24 cellular contexts compared by ENCODE assay signal in the genomic region with DNA sequence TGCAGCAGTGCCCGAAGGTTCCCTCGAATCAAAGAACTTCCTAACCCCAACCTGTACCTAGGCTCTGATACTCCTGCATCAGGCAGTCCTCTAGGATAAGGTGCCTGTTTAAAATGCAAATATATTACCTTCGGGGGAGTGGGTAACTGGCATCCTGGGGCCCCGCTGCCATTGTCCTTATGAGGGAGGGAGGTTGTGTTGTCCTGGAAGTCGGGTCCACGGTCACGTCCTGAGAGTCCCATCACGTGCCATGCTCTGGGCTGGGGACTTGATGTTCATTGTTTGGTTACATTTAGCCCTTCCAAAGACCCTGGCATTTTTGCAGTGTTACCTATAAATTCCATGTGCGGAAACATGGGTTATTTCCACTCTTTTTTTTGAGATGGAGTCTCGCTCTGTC.
A peak's percentile ranks its signal among the peaks of the same experiment; 100 is the strongest.
DNase-seq lines count a peak whose midpoint lies in the region; ATAC-seq, FAIRE-seq and TF ChIP-seq lines count a peak whose summit lies in the region.
"Had no signal": no experiment of that assay in that cellular context is flagged by ENCODE, and none has a peak within 500 bp of the region (broad histone marks: within the 10 kb centered on the region; RNA-seq: fewer than 3 reads in every experiment).

No MANE protein-coding gene starts in this region.

- H3K27ac ChIP-seq in left ventricle myocardium inferior (replicated peaks) (no peak overlapping the region), PC-9 (no peak overlapping the region), kidney (ENCODE audit: low read depth in 2 of 2, low read length in 2 of 2) (no peak overlapping the region)
- H3K27ac ChIP-seq in CD4-positive, alpha-beta T cell (ENCODE audit: low read depth, low read length), result no peak overlapping the region
- H3K27ac ChIP-seq: 22Rv1, BLaER1, C4-2B had no signal

- H3K27me3 ChIP-seq in left ventricle myocardium inferior (ENCODE audit: low read depth), result no peaks in the 10 kb centered on the region
- no peaks in the 10 kb centered on the region for H3K27me3 ChIP-seq in PC-9 (ENCODE audit: insufficient read depth, low read depth)
- H3K27me3 ChIP-seq in CD4-positive, alpha-beta T cell (ENCODE audit: control insufficient read depth, insufficient read depth, low read length), result no peaks in the 10 kb centered on the region
- H3K27me3 ChIP-seq: BLaER1 had no signal

- no peaks in the 10 kb centered on the region for H3K9me3 ChIP-seq in left ventricle myocardium inferior (replicated peaks)
- H3K9me3 ChIP-seq in PC-9 (ENCODE audit: insufficient read depth, low read depth), result no peaks in the 10 kb centered on the region
- H3K9me3 ChIP-seq in kidney (ENCODE audit: control insufficient read depth in 1 of 2, low read length in 2 of 2), result no peaks in the 10 kb centered on the region
- no peaks in the 10 kb centered on the region for H3K9me3 ChIP-seq in CD4-positive, alpha-beta T cell (ENCODE audit: control insufficient read depth, low read length)
- H3K9me3 ChIP-seq: BLaER1, Caco-2 had no signal

- no peaks in the 10 kb centered on the region for H3K27me3 Mint-ChIP-seq in activated T-helper 17 cell treated with anti-CD3 and anti-CD28 coated beads, Interleukin-2, amount 50 U/mL, for 72 hours
- no peaks in the 10 kb centered on the region for H3K27me3 Mint-ChIP-seq in CD4-positive, alpha-beta T cell
- H3K27me3 Mint-ChIP-seq: B cell; CD4-positive, alpha-beta memory T cell had no signal

- H2AFZ ChIP-seq in PC-9, result no peak overlapping the region
- H2AFZ ChIP-seq: GM23338 had no signal

- H3K27ac Mint-ChIP-seq in activated T-helper 17 cell treated with anti-CD3 and anti-CD28 coated beads, Interleukin-2, amount 50 U/mL, for 72 hours, result peak overlapping the region; percentile 8
- no peak overlapping the region for H3K27ac Mint-ChIP-seq in CD4-positive, alpha-beta T cell
- H3K27ac Mint-ChIP-seq: B cell, GM23338, H9, HFFc6 had no signal

- peaks cover 11% of the 10 kb centered on the region for H3K36me3 Mint-ChIP-seq in activated T-helper 17 cell treated with anti-CD3 and anti-CD28 coated beads, Interleukin-2, amount 50 U/mL, for 72 hours (ENCODE audit: low read depth)
- no peaks in the 10 kb centered on the region for H3K36me3 Mint-ChIP-seq in CD4-positive, alpha-beta T cell (ENCODE audit: low read depth)

- no peak for TF ChIP-seq CTCF in left ventricle myocardium inferior (IDR thresholded peaks at IDR 0.05; ENCODE audit: borderline replicate concordance)
- TF ChIP-seq CTCF in PC-9 (conservative IDR thresholded peaks at IDR 0.05), result peak; percentile 10; the same call in 1 of the 2 replicates
- no peak for TF ChIP-seq CTCF in kidney (IDR thresholded peaks at IDR 0.05; ENCODE audit: borderline replicate concordance, extremely low read depth, insufficient read depth)
- no peak for TF ChIP-seq CTCF in CD4-positive, alpha-beta T cell (IDR thresholded peaks at IDR 0.05)

- no TSS peak for BruUV-seq in PC-9 (replicated peaks; lab: Mats Ljungman, UMichigan)

- H3K4me2 ChIP-seq in PC-9, result no peak overlapping the region
- H3K4me2 ChIP-seq: BLaER1, GM23338 had no signal

- H3K9me2 ChIP-seq in PC-9 (ENCODE audit: insufficient read depth), result no peaks in the 10 kb centered on the region

- no peaks in the 10 kb centered on the region for H4K20me1 ChIP-seq in PC-9 (ENCODE audit: insufficient read depth)

- no peaks in the 10 kb centered on the region for H3K9me3 Mint-ChIP-seq in activated T-helper 17 cell treated with anti-CD3 and anti-CD28 coated beads, Interleukin-2, amount 50 U/mL, for 72 hours
- no peaks in the 10 kb centered on the region for H3K9me3 Mint-ChIP-seq in CD4-positive, alpha-beta T cell
- H3K9me3 Mint-ChIP-seq: CD4-positive, alpha-beta memory T cell; GM23338; H9; HFFc6 had no signal

- POLR2A ChIA-PET in PC-9 (lab: Charles Lee; ENCODE audit: unreplicated experiment), result no interaction called here
- POLR2A ChIA-PET in CD4-positive, alpha-beta T cell (lab: Charles Lee), result no interaction called here

- intact Hi-C loops in Right ventricle myocardium inferior (cut with DNase I) (no loop called here), left ventricle myocardium inferior (cut with micrococcal nuclease) (no loop called here), PC-9 (cut with micrococcal nuclease; ENCODE audit: unreplicated experiment) (no loop called here), kidney (cut with DNase I) (no loop called here)
- intact Hi-C loops in CD4-positive, alpha-beta T cell (cut with DNase I, micrococcal nuclease), result no loop called here

- peaks cover 11% of the 10 kb centered on the region for H3K4me1 Mint-ChIP-seq in activated T-helper 17 cell treated with anti-CD3 and anti-CD28 coated beads, Interleukin-2, amount 50 U/mL, for 72 hours
- H3K4me1 Mint-ChIP-seq in CD4-positive, alpha-beta T cell (ENCODE audit: low read depth), result no peaks in the 10 kb centered on the region
- H3K4me1 Mint-ChIP-seq: B cell had no signal

- ATAC-seq in Right ventricle myocardium inferior, result no peak
- ATAC-seq in activated T-helper 17 cell treated with anti-CD3 and anti-CD28 coated beads, Interleukin-2, amount 50 U/mL, for 72 hours (replicated peaks), result no peak
- ATAC-seq in CD4-positive, alpha-beta T cell (ENCODE audit: poor library complexity), result no peak

- no peaks in the 10 kb centered on the region for H3K79me2 ChIP-seq in PC-9 (ENCODE audit: low read depth)

- CTCF ChIA-PET in PC-9 (lab: Charles Lee), result no interaction called here
- CTCF ChIA-PET in CD4-positive, alpha-beta T cell (lab: Charles Lee), result no interaction called here

- peaks cover 8% of the 10 kb centered on the region; the same call in 1 of the 2 replicates for H3F3A ChIP-seq in PC-9 (ENCODE audit: insufficient read depth, low read depth)

- H3K4me3 Mint-ChIP-seq in activated T-helper 17 cell treated with anti-CD3 and anti-CD28 coated beads, Interleukin-2, amount 50 U/mL, for 72 hours, result peak overlapping the region; percentile 1
- H3K4me3 Mint-ChIP-seq in CD4-positive, alpha-beta T cell, result no peak overlapping the region
- H3K4me3 Mint-ChIP-seq: B cell, GM23338, H9, HFFc6 had no signal

- H3K9ac ChIP-seq in kidney (ENCODE audit: low read length in 2 of 2), result no peak overlapping the region
- H3K9ac ChIP-seq: BLaER1 had no signal

- DNase-seq in Right ventricle myocardium inferior (ENCODE audit: missing footprints) (peak; percentile 33), left ventricle myocardium inferior (no peak), PC-9 (no peak), kidney (peak; percentile 28), COLO829 (ENCODE audit: low spot score) (no peak)
- DNase-seq in CD4-positive, alpha-beta T cell, result no peak
- no peak for DNase-seq in stimulated activated CD4-positive, alpha-beta T cell treated with anti-CD3 and anti-CD28 coated beads, Interleukin-4, amount 100 ng/mL, for 4 hours
- DNase-seq: DMS 273 treated with DMSO at 0.1 percent for 48 hours, DMS79, GDM1, H9, HFFc6 had no signal

- H3K36me3 ChIP-seq in left ventricle myocardium inferior, result peaks cover 27% of the 10 kb centered on the region
- H3K36me3 ChIP-seq in PC-9 (ENCODE audit: low read depth), result no peaks in the 10 kb centered on the region
- H3K36me3 ChIP-seq in kidney (ENCODE audit: control insufficient read depth in 1 of 2, insufficient read depth in 2 of 2, low read length in 2 of 2), result no peaks in the 10 kb centered on the region
- H3K36me3 ChIP-seq: BLaER1 had no signal

- peaks cover 37% of the 10 kb centered on the region for H3K4me1 ChIP-seq in left ventricle myocardium inferior
- no peaks in the 10 kb centered on the region for H3K4me1 ChIP-seq in PC-9 (replicated peaks; ENCODE audit: insufficient read depth)
- no peaks in the 10 kb centered on the region for H3K4me1 ChIP-seq in kidney (ENCODE audit: control insufficient read depth in 1 of 2, insufficient read depth in 1 of 2, low read depth in 1 of 2, low read length in 2 of 2)
- H3K4me1 ChIP-seq: Caco-2 had no signal

- H3K4me3 ChIP-seq in left ventricle myocardium inferior, result no peak overlapping the region
- H3K4me3 ChIP-seq in PC-9, result no peak overlapping the region
- H3K4me3 ChIP-seq in kidney (ENCODE audit: low read length in 2 of 2), result no peak overlapping the region
- H3K4me3 ChIP-seq: BLaER1, GM12878, GM23338 had no signal

- FAIRE-seq in kidney (lab: Jason Lieb, UNC), result no peak
- FAIRE-seq: A204.1, D721Med, GM12878, GM18507 had no signal

Comparison
In these comparisons a context has a peak if more than half of its experiments do, and no peak if none do; other contexts are left out.
1. DNase-seq: peak in Right ventricle myocardium inferior (single experiment) and kidney (single experiment); none in left ventricle myocardium inferior (single experiment), PC-9 (0 of 2), CD4-positive, alpha-beta T cell (0 of 10), stimulated activated CD4-positive, alpha-beta T cell treated with anti-CD3 and anti-CD28 coated beads, Interleukin-4, amount 100 ng/mL, for 4 hours (0 of 2) and COLO829 (single experiment).